ENCODE assay signal across 29 cellular contexts in genomic region chr15:64779630-64780029, GRCh38. TPM values are rescaled to one million over a fixed set of nuclear protein-coding genes. Genes with fewer than 3 reads are reported as not detected.
A peak's percentile ranks its signal among the peaks of the same experiment; 100 is the strongest.
DNase-seq lines count a peak whose midpoint lies in the region; ATAC-seq, FAIRE-seq and TF ChIP-seq lines count a peak whose summit lies in the region.
"Had no signal": no experiment of that assay in that cellular context is flagged by ENCODE, and none has a peak within 500 bp of the region (broad histone marks: within the 10 kb centered on the region; RNA-seq: fewer than 3 reads in every experiment).

No MANE protein-coding gene starts in this region.

- H3K79me1 ChIP-seq in H1 (ENCODE audit: low read depth, low read length) (no peaks in the 10 kb centered on the region), mesendoderm (ENCODE audit: low read length) (peaks cover 2% of the 10 kb centered on the region)

- 0 out of 2 replicates have a peak overlapping the region, but pooled peaks have one; percentile 22 for H2BK15ac ChIP-seq in H1 (ENCODE audit: low read length)
- no peak overlapping the region for H2BK15ac ChIP-seq in mesendoderm (replicated peaks; ENCODE audit: low read depth)

- no peaks in the 10 kb centered on the region for H3K27me3 ChIP-seq in H1 (replicated peaks in 1 of 4; ENCODE audit: control insufficient read depth in 3 of 4, extremely low read depth in 1 of 4, insufficient read depth in 3 of 4, low read length in 3 of 4)
- no peaks in the 10 kb centered on the region for H3K27me3 ChIP-seq in mesendoderm (ENCODE audit: insufficient read depth, low read length, poor library complexity)

- no peak overlapping the region for H2AK5ac ChIP-seq in H1 (ENCODE audit: low read depth, low read length)
- H2AK5ac ChIP-seq in mesendoderm (ENCODE audit: low read length) = peak overlapping the region; percentile 30

- H3K9me3 ChIP-seq in H1 (ENCODE audit: insufficient read depth in 2 of 2, low read depth in 1 of 2, low read length in 1 of 2) = no peaks in the 10 kb centered on the region
- H3K9me3 ChIP-seq: A549, BLaER1 had no signal

- no peaks in the 10 kb centered on the region for H4K20me1 ChIP-seq in H1 (replicated peaks in 1 of 2; ENCODE audit: control insufficient read depth in 1 of 2, insufficient read depth in 2 of 2, low read length in 2 of 2)

- H3K9ac ChIP-seq in H1 (replicated peaks in 1 of 4; ENCODE audit: extremely low read depth in 1 of 4, low read depth in 3 of 4, low read length in 3 of 4) (no peak overlapping the region), mesendoderm (ENCODE audit: low read length) (peak overlapping the region; percentile 14)
- H3K9ac ChIP-seq: BLaER1 had no signal

- H3K4me3 Mint-ChIP-seq in activated CD4-positive, alpha-beta T cell treated with anti-CD3 and anti-CD28 coated beads, Interleukin-2, amount 10 ng/mL, durations not matched to agents 24 days and 14 days = no peak overlapping the region
- no peak overlapping the region for H3K4me3 Mint-ChIP-seq in WTC11
- no peak overlapping the region for H3K4me3 Mint-ChIP-seq in activated T-helper 17 cell treated with anti-CD3 and anti-CD28 coated beads, Interleukin-2, amount 50 U/mL, for 72 hours
- H3K4me3 Mint-ChIP-seq: B cell; CD14-positive monocyte; CD4-positive, alpha-beta memory T cell; CD8-positive, alpha-beta memory T cell had no signal

- H3K9me3 Mint-ChIP-seq in activated CD4-positive, alpha-beta T cell treated with anti-CD3 and anti-CD28 coated beads, Interleukin-2, amount 10 ng/mL, durations not matched to agents 24 days and 14 days = no peaks in the 10 kb centered on the region
- no peaks in the 10 kb centered on the region for H3K9me3 Mint-ChIP-seq in WTC11
- H3K9me3 Mint-ChIP-seq in activated T-helper 17 cell treated with anti-CD3 and anti-CD28 coated beads, Interleukin-2, amount 50 U/mL, for 72 hours = no peaks in the 10 kb centered on the region
- H3K9me3 Mint-ChIP-seq: CD4-positive, alpha-beta memory T cell; CD4-positive, CD25-positive, alpha-beta regulatory T cell; CD8-positive, alpha-beta memory T cell had no signal

- FAIRE-seq in H1 (lab: Jason Lieb, UNC) = no peak
- FAIRE-seq: A549, GM12878, GM12892, GM18507 had no signal

- 0 out of 2 replicates have a peak overlapping the region, but pooled peaks have one; percentile 13 for H2BK12ac ChIP-seq in H1 (ENCODE audit: low read depth, low read length)

- no peak overlapping the region for H3K4me2 ChIP-seq in H1 (ENCODE audit: insufficient read depth in 1 of 2, low read depth in 2 of 2, low read length in 2 of 2)
- H3K4me2 ChIP-seq in mesendoderm (ENCODE audit: low read length) = no peak overlapping the region
- H3K4me2 ChIP-seq: A549, BLaER1 had no signal

- CTCF ChIA-PET in WTC11 (lab: Charles Lee) = interaction anchor here (0.6 to 8.2 kb wide), 5 partner anchors 17 to 134 kb away, joined by 3 to 86 read pairs (median 5); no protein-coding TSS in a partner anchor
- CTCF ChIA-PET in H1 (lab: Charles Lee; ENCODE audit: partially characterized antibody) = interaction anchor here (0.7 to 10.7 kb wide), 10 partner anchors 11 to 224 kb away, joined by 3 to 129 read pairs (median 4); no protein-coding TSS in a partner anchor

- POLR2A ChIA-PET in WTC11 (lab: Charles Lee) = interaction anchor here (1.9 to 3.2 kb wide), 3 partner anchors 26 to 29 kb away, joined by 8 to 21 read pairs (median 20); no protein-coding TSS in a partner anchor
- POLR2A ChIA-PET in H1 (lab: Charles Lee; ENCODE audit: partially characterized antibody) = interaction anchor here (1.0 to 25.1 kb wide), 9 partner anchors 12 to 80 kb away, joined by 3 to 748 read pairs (median 3); no protein-coding TSS in a partner anchor

- no peak for DNase-seq in activated CD4-positive, alpha-beta T cell treated with anti-CD3 and anti-CD28 coated beads, Interleukin-2, amount 10 ng/mL, durations not matched to agents 24 days and 14 days
- DNase-seq in activated CD4-positive, alpha-beta T cell treated with anti-CD3 and anti-CD28 coated beads, Interleukin-2, amount 50 U/mL, for 4 hours = no peak
- DNase-seq in WTC11 (ENCODE audit: low spot score) (no peak), H1 (ENCODE audit: low read depth in 1 of 2, low spot score in 2 of 2) (no peak), mesendoderm (no peak), NCI-H187 (lab: John Stamatoyannopoulos, UW) (no peak), head of caudate nucleus (no peak)
- DNase-seq: AML-193; C1 segment of cervical spinal cord; CD4-positive, alpha-beta memory T cell; CD4-positive, CD25-positive, alpha-beta regulatory T cell; CD8-positive, alpha-beta memory T cell; COR-L47; DMS 273 treated with DMSO at 0.1 percent for 48 hours; DMS153; DMS53; DMS79; DND-41; EL; GDM1 had no signal

- H4K91ac ChIP-seq in H1 (replicated peaks; ENCODE audit: insufficient read length, low read length) = no peak overlapping the region

- TF ChIP-seq CTCF in WTC11 (IDR thresholded peaks at IDR 0.05) (no peak), H1 (IDR thresholded peaks at IDR 0.05; ENCODE audit: control extremely low read depth in 1 of 3, insufficient read depth in 1 of 3, low read depth in 1 of 3, low read length in 3 of 3) (no peak)

- no peaks in the 10 kb centered on the region for H3K36me3 Mint-ChIP-seq in activated CD4-positive, alpha-beta T cell treated with anti-CD3 and anti-CD28 coated beads, Interleukin-2, amount 10 ng/mL, durations not matched to agents 24 days and 14 days (ENCODE audit: low read depth)
- H3K36me3 Mint-ChIP-seq in WTC11 = no peaks in the 10 kb centered on the region
- H3K36me3 Mint-ChIP-seq in activated T-helper 17 cell treated with anti-CD3 and anti-CD28 coated beads, Interleukin-2, amount 50 U/mL, for 72 hours (ENCODE audit: low read depth) = no peaks in the 10 kb centered on the region
- H3K36me3 Mint-ChIP-seq: CD4-positive, alpha-beta memory T cell; CD4-positive, CD25-positive, alpha-beta regulatory T cell; CD8-positive, alpha-beta memory T cell had no signal

- H2BK5ac ChIP-seq in H1 (ENCODE audit: low read depth, low read length) (peak overlapping the region; percentile 6; the same call in 1 of the 2 replicates), mesendoderm (ENCODE audit: low read length) (no peak overlapping the region)

- peaks cover 7 to 22% (median 16%) of the 10 kb centered on the region in 4 experiments for H3K4me1 ChIP-seq in H1 (replicated peaks in 1 of 4; ENCODE audit: control insufficient read depth in 3 of 4, insufficient read depth in 4 of 4, low read length in 3 of 4)
- H3K4me1 ChIP-seq in mesendoderm (ENCODE audit: control insufficient read depth, low read depth, low read length) = peaks cover 14% of the 10 kb centered on the region

- TF ChIP-seq POLR2A in H1 (IDR thresholded peaks at IDR 0.05; ENCODE audit: control extremely low read depth in 1 of 2, low read depth in 2 of 2, low read length in 2 of 2) = no peak

- H3K27me3 Mint-ChIP-seq in activated CD4-positive, alpha-beta T cell treated with anti-CD3 and anti-CD28 coated beads, Interleukin-2, amount 10 ng/mL, durations not matched to agents 24 days and 14 days = peaks cover 50% of the 10 kb centered on the region
- H3K27me3 Mint-ChIP-seq in WTC11 (ENCODE audit: low read depth) = no peaks in the 10 kb centered on the region
- peaks cover 17% of the 10 kb centered on the region for H3K27me3 Mint-ChIP-seq in activated T-helper 17 cell treated with anti-CD3 and anti-CD28 coated beads, Interleukin-2, amount 50 U/mL, for 72 hours

- no peak overlapping the region for H3K27ac ChIP-seq in H1 (ENCODE audit: low read depth, low read length)
- H3K27ac ChIP-seq in mesendoderm (ENCODE audit: low read depth, low read length) = peak overlapping the region; percentile 1
- H3K27ac ChIP-seq: 22Rv1, A549, BLaER1 had no signal

- H3K79me2 ChIP-seq in H1 (ENCODE audit: control insufficient read depth in 1 of 2, insufficient read depth in 2 of 2, low read length in 2 of 2) = peaks cover 4 to 25% of the 10 kb centered on the region in 2 experiments
- H3K79me2 ChIP-seq in mesendoderm (ENCODE audit: control insufficient read depth, insufficient read depth, low read length) = peaks cover 15% of the 10 kb centered on the region

- H3K56ac ChIP-seq in H1 (replicated peaks; ENCODE audit: insufficient read length, low read depth, low read length) (no peak overlapping the region), mesendoderm (ENCODE audit: low read length) (peak overlapping the region; percentile 12)

- H4K8ac ChIP-seq in H1 (ENCODE audit: extremely low read depth, insufficient read depth, low read length) = no peak overlapping the region
- no peak overlapping the region for H4K8ac ChIP-seq in mesendoderm (ENCODE audit: low read depth, low read length)

- no peak for ATAC-seq in WTC11
- ATAC-seq in activated T-helper 17 cell treated with anti-CD3 and anti-CD28 coated beads, Interleukin-2, amount 50 U/mL, for 72 hours (replicated peaks) = no peak
- ATAC-seq: A549, GM12878 had no signal

- H2AFZ ChIP-seq in H1 (ENCODE audit: low read length) = no peak overlapping the region

- no peaks in the 10 kb centered on the region for H3K4me1 Mint-ChIP-seq in activated CD4-positive, alpha-beta T cell treated with anti-CD3 and anti-CD28 coated beads, Interleukin-2, amount 10 ng/mL, durations not matched to agents 24 days and 14 days
- peaks cover 64% of the 10 kb centered on the region for H3K4me1 Mint-ChIP-seq in WTC11
- H3K4me1 Mint-ChIP-seq in activated T-helper 17 cell treated with anti-CD3 and anti-CD28 coated beads, Interleukin-2, amount 50 U/mL, for 72 hours = no peaks in the 10 kb centered on the region

- H3K4me3 ChIP-seq in H1 (ENCODE audit: extremely low read depth in 1 of 4, insufficient read depth in 2 of 4, low read depth in 3 of 4, low read length in 4 of 4) (no peak overlapping the region), mesendoderm (ENCODE audit: low read length) (no peak overlapping the region)
- H3K4me3 ChIP-seq: A549, BLaER1, GM12878 had no signal

- TF ChIP-seq RAD21 in H1 (IDR thresholded peaks at IDR 0.05 in 1 of 2, conservative IDR thresholded peaks at IDR 0.05 in 1 of 2; ENCODE audit: low read depth in 2 of 2, low read length in 2 of 2) = no peak

- 0 out of 2 replicates have a peak overlapping the region, but pooled peaks have one; percentile 34 for H3K18ac ChIP-seq in H1 (ENCODE audit: extremely low read depth, low read length)
- no peak overlapping the region for H3K18ac ChIP-seq in mesendoderm (ENCODE audit: low read length)

- H3K14ac ChIP-seq in H1 (ENCODE audit: insufficient read length) = no peak overlapping the region

- H2BK120ac ChIP-seq in H1 (replicated peaks; ENCODE audit: low read depth, low read length) = no peak overlapping the region
- no peak overlapping the region for H2BK120ac ChIP-seq in mesendoderm (ENCODE audit: low read depth, low read length)

- intact Hi-C loops in activated CD4-positive, alpha-beta T cell treated with anti-CD3 and anti-CD28 coated beads, Interleukin-2, amount 10 ng/mL, durations not matched to agents 24 days and 14 days (cut with micrococcal nuclease) = no loop called here
- intact Hi-C loops in head of caudate nucleus (cut with DNase I) = no loop called here

- no peaks in the 10 kb centered on the region; the same call in 1 of the 2 replicates for H3K23me2 ChIP-seq in H1 (ENCODE audit: low read depth, low read length)

- no peaks in the 10 kb centered on the region for H3K36me3 ChIP-seq in H1 (ENCODE audit: control insufficient read depth in 2 of 4, insufficient read depth in 4 of 4, low read length in 3 of 4)
- no peaks in the 10 kb centered on the region for H3K36me3 ChIP-seq in mesendoderm (ENCODE audit: control insufficient read depth, insufficient read depth, low read length)
- H3K36me3 ChIP-seq: BLaER1 had no signal

- H3K27ac Mint-ChIP-seq in activated CD4-positive, alpha-beta T cell treated with anti-CD3 and anti-CD28 coated beads, Interleukin-2, amount 10 ng/mL, durations not matched to agents 24 days and 14 days = peak overlapping the region; percentile 13
- H3K27ac Mint-ChIP-seq in WTC11 = no peak overlapping the region
- no peak overlapping the region for H3K27ac Mint-ChIP-seq in activated T-helper 17 cell treated with anti-CD3 and anti-CD28 coated beads, Interleukin-2, amount 50 U/mL, for 72 hours
- H3K27ac Mint-ChIP-seq: B cell; CD14-positive monocyte; CD4-positive, alpha-beta memory T cell; CD4-positive, CD25-positive, alpha-beta regulatory T cell had no signal

- 100% methylated on average over 1 of the region's 1 CpG; no CpG with 5 or more reads in 1 of the 2 experiments for WGBS in H1 (ENCODE audit: extremely low coverage in 1 of 2, insufficient coverage in 1 of 2, insufficient read length in 1 of 2, insufficient replicate concordance in 2 of 2, low coverage in 1 of 2, low lambda C conversion rate in 2 of 2, missing lambda C conversion rate in 1 of 2), 2 experiments
- no CpG with 5 or more reads among the region's 1 CpG for WGBS in mesendoderm (ENCODE audit: extremely low coverage, insufficient coverage, low lambda C conversion rate)

- H3K23ac ChIP-seq in H1 (ENCODE audit: insufficient read length) = no peak overlapping the region
- no peak overlapping the region for H3K23ac ChIP-seq in mesendoderm (ENCODE audit: low read length)

- H4K5ac ChIP-seq in H1 (ENCODE audit: insufficient read length, low read depth, low read length) = no peak overlapping the region
- H4K5ac ChIP-seq in mesendoderm (ENCODE audit: low read length) = no peak overlapping the region

- peak overlapping the region; percentile 43; the same call in 1 of the 2 replicates for H2BK20ac ChIP-seq in H1 (ENCODE audit: low read length)

- H3K4ac ChIP-seq in H1 (replicated peaks; ENCODE audit: insufficient read length, low read depth, low read length) (peak overlapping the region; percentile 61), mesendoderm (ENCODE audit: low read depth, low read length) (peak overlapping the region; percentile 75)

- no peak for TF ChIP-seq EP300 in H1 (IDR thresholded peaks at IDR 0.05; ENCODE audit: borderline replicate concordance in 1 of 2, low read depth in 2 of 2, low read length in 2 of 2)

RNA-seq across cellular contexts. Expression of gene RBPMS2, which starts 4.2 kb away (rescaled TPM):
- 0.12 TPM in 1 of 2 replicates, not detected in the other for total RNA-seq in activated CD4-positive, alpha-beta T cell treated with anti-CD3 and anti-CD28 coated beads, Interleukin-2, amount 10 ng/mL, durations not matched to agents 24 days and 14 days
- total RNA-seq in WTC11 (2021) = 195 to 210 TPM (median 202 TPM) in 3 replicates
- total RNA-seq in H1 (2021; fragmentation: NEBNext Ultra II Directional; extraction: Animal tissue kit (Norgen Biotek cat#: 25700)) = 238 and 243 TPM in 2 replicates
- 55.8 and 104 TPM in 2 replicates for polyA plus RNA-seq in H1 (2011; rRNA removed)
- polyA plus RNA-seq in H1 (2011; cell fraction: cytosol; rRNA removed) = 31.2 TPM
- polyA plus RNA-seq in H1 (2011; cell fraction: nucleus; rRNA removed) = 88.9 TPM
- 145 to 173 TPM (median 167 TPM) in 4 replicates for polyA plus RNA-seq in H1 (2012, experiment 1 of 2)
- polyA plus RNA-seq in H1 (2012, experiment 2 of 2) = 212 TPM
- polyA plus RNA-seq in H1 (2013, experiment 1 of 2) = 218 TPM
- 220 TPM for polyA plus RNA-seq in H1 (2013, experiment 2 of 2)
- 28.4 and 38.8 TPM in 2 replicates for polyA minus RNA-seq in H1 (2011; rRNA and poly(A)+ RNA removed)
- polyA minus RNA-seq in H1 (2011; cell fraction: cytosol; rRNA and poly(A)+ RNA removed) = 90.8 TPM
- 44.7 TPM for polyA minus RNA-seq in H1 (2011; cell fraction: nucleus; rRNA and poly(A)+ RNA removed)
- 252 TPM for polyA plus RNA-seq in mesendoderm (2013, experiment 1 of 2)
- 256 TPM for polyA plus RNA-seq in mesendoderm (2013, experiment 2 of 2)
- not detected for total RNA-seq in activated T-helper 17 cell treated with anti-CD3 and anti-CD28 coated beads, Interleukin-2, amount 50 U/mL, for 72 hours
- total RNA-seq: CD4-positive, alpha-beta memory T cell; CD8-positive, alpha-beta memory T cell had no signal
- polyA plus RNA-seq: CD14-positive monocyte; CD4-positive, alpha-beta memory T cell; CD4-positive, CD25-positive, alpha-beta regulatory T cell; CD8-positive, alpha-beta memory T cell had no signal

RNA-seq across cellular contexts. Expression of gene PIF1, which starts 45.8 kb away (rescaled TPM):
- total RNA-seq in activated CD4-positive, alpha-beta T cell treated with anti-CD3 and anti-CD28 coated beads, Interleukin-2, amount 10 ng/mL, durations not matched to agents 24 days and 14 days = 20.9 and 22.6 TPM in 2 replicates
- total RNA-seq in WTC11 (2021) = 174 to 249 TPM (median 184 TPM) in 3 replicates
- total RNA-seq in H1 (2021; fragmentation: NEBNext Ultra II Directional; extraction: Animal tissue kit (Norgen Biotek cat#: 25700)) = 136 and 138 TPM in 2 replicates
- 73.3 and 109 TPM in 2 replicates for polyA plus RNA-seq in H1 (2011; rRNA removed)
- 187 TPM for polyA plus RNA-seq in H1 (2011; cell fraction: cytosol; rRNA removed)
- polyA plus RNA-seq in H1 (2011; cell fraction: nucleus; rRNA removed) = 354 TPM
- polyA plus RNA-seq in H1 (2012, experiment 1 of 2) = 86.6 to 119 TPM (median 110 TPM) in 4 replicates
- 48.2 TPM for polyA plus RNA-seq in H1 (2012, experiment 2 of 2)
- 97.6 TPM for polyA plus RNA-seq in H1 (2013, experiment 1 of 2)
- polyA plus RNA-seq in H1 (2013, experiment 2 of 2) = 85.4 TPM
- polyA minus RNA-seq in H1 (2011; rRNA and poly(A)+ RNA removed) = 36.6 and 38.3 TPM in 2 replicates
- polyA minus RNA-seq in H1 (2011; cell fraction: cytosol; rRNA and poly(A)+ RNA removed) = 57.2 TPM
- 83.5 TPM for polyA minus RNA-seq in H1 (2011; cell fraction: nucleus; rRNA and poly(A)+ RNA removed)
- 35.6 TPM for polyA plus RNA-seq in mesendoderm (2013, experiment 1 of 2)
- 34.6 TPM for polyA plus RNA-seq in mesendoderm (2013, experiment 2 of 2)
- 10 to 100 TPM; 44.4 to 53.1 TPM for total RNA-seq in activated T-helper 17 cell treated with anti-CD3 and anti-CD28 coated beads, Interleukin-2, amount 50 U/mL, for 72 hours
- polyA plus RNA-seq: CD4-positive, alpha-beta memory T cell had no signal

Comparison
In these comparisons a context has a peak if more than half of its experiments do, and no peak if none do; other contexts are left out.
1. RNA of gene RBPMS2, which starts 4.2 kb away (total RNA-seq): 238 to 243 TPM in H1 and 195 to 210 TPM in WTC11; 0.12 TPM in activated CD4-positive, alpha-beta T cell treated with anti-CD3 and anti-CD28 coated beads, Interleukin-2, amount 10 ng/mL, durations not matched to agents 24 days and 14 days and not detected in activated T-helper 17 cell treated with anti-CD3 and anti-CD28 coated beads, Interleukin-2, amount 50 U/mL, for 72 hours; every median in the first group is over 100 times any median in the second.